Comparison of ENCODE assay signal across 1 cellular context in the genomic region with DNA sequence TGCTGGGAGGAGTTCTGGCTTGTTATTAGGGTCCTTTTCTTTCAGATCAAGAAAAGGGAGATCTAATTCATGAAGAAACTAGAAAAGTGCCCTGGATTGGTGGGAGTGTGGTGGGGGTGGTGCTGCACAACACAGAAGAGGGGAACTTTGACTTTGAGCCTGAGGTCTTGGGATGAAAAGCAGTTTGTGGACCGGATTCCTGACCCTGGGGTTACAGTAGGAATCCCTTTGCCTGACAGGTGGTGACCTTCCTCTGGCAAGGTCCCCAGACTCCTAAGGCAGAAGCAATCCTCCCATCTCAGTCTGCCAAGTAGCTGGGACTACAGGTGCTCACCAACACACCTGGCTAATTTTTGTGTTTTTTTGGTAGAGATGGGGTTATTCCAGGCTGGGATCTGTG.
A peak's percentile ranks its signal among the peaks of the same experiment; 100 is the strongest.
TF ChIP-seq lines count a peak whose summit lies in the region.

No MANE protein-coding gene starts in this region.

TF ChIP-seq in HepG2, 621 proteins besides CTCF, POLR2A, EP300 and RAD21 (continued from another document and continues in another):
- TF ChIP-seq, protein P1, sequence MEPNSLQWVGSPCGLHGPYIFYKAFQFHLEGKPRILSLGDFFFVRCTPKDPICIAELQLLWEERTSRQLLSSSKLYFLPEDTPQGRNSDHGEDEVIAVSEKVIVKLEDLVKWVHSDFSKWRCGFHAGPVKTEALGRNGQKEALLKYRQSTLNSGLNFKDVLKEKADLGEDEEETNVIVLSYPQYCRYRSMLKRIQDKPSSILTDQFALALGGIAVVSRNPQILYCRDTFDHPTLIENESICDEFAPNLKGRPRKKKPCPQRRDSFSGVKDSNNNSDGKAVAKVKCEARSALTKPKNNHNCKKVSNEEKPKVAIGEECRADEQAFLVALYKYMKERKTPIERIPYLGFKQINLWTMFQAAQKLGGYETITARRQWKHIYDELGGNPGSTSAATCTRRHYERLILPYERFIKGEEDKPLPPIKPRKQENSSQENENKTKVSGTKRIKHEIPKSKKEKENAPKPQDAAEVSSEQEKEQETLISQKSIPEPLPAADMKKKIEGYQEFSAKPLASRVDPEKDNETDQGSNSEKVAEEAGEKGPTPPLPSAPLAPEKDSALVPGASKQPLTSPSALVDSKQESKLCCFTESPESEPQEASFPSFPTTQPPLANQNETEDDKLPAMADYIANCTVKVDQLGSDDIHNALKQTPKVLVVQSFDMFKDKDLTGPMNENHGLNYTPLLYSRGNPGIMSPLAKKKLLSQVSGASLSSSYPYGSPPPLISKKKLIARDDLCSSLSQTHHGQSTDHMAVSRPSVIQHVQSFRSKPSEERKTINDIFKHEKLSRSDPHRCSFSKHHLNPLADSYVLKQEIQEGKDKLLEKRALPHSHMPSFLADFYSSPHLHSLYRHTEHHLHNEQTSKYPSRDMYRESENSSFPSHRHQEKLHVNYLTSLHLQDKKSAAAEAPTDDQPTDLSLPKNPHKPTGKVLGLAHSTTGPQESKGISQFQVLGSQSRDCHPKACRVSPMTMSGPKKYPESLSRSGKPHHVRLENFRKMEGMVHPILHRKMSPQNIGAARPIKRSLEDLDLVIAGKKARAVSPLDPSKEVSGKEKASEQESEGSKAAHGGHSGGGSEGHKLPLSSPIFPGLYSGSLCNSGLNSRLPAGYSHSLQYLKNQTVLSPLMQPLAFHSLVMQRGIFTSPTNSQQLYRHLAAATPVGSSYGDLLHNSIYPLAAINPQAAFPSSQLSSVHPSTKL (CRISPR knock-in tag; IDR thresholded peaks at IDR 0.05), result peak; percentile 73
- TF ChIP-seq, protein P2, sequence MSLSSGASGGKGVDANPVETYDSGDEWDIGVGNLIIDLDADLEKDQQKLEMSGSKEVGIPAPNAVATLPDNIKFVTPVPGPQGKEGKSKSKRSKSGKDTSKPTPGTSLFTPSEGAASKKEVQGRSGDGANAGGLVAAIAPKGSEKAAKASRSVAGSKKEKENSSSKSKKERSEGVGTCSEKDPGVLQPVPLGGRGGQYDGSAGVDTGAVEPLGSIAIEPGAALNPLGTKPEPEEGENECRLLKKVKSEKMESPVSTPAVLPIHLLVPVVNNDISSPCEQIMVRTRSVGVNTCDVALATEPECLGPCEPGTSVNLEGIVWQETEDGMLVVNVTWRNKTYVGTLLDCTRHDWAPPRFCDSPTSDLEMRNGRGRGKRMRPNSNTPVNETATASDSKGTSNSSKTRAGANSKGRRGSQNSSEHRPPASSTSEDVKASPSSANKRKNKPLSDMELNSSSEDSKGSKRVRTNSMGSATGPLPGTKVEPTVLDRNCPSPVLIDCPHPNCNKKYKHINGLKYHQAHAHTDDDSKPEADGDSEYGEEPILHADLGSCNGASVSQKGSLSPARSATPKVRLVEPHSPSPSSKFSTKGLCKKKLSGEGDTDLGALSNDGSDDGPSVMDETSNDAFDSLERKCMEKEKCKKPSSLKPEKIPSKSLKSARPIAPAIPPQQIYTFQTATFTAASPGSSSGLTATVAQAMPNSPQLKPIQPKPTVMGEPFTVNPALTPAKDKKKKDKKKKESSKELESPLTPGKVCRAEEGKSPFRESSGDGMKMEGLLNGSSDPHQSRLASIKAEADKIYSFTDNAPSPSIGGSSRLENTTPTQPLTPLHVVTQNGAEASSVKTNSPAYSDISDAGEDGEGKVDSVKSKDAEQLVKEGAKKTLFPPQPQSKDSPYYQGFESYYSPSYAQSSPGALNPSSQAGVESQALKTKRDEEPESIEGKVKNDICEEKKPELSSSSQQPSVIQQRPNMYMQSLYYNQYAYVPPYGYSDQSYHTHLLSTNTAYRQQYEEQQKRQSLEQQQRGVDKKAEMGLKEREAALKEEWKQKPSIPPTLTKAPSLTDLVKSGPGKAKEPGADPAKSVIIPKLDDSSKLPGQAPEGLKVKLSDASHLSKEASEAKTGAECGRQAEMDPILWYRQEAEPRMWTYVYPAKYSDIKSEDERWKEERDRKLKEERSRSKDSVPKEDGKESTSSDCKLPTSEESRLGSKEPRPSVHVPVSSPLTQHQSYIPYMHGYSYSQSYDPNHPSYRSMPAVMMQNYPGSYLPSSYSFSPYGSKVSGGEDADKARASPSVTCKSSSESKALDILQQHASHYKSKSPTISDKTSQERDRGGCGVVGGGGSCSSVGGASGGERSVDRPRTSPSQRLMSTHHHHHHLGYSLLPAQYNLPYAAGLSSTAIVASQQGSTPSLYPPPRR (CRISPR knock-in tag; IDR thresholded peaks at IDR 0.05; ENCODE audit: borderline replicate concordance), result 0 out of 2 replicates have a peak, but pooled peaks have one; percentile 4
- peak; percentile 18; the same call in 1 of the 2 replicates for TF ChIP-seq IRF2 (CRISPR knock-in tag; IDR thresholded peaks at IDR 0.05)
- no peak for TF ChIP-seq ZNF839 (CRISPR knock-in tag; IDR thresholded peaks at IDR 0.05; ENCODE audit: borderline replicate concordance)
- peak; percentile 56; the same call in 1 of the 2 replicates for TF ChIP-seq FOXA3 (CRISPR knock-in tag; IDR thresholded peaks at IDR 0.05)
- TF ChIP-seq RARA (CRISPR knock-in tag; IDR thresholded peaks at IDR 0.05), result peak; percentile 89
- TF ChIP-seq ELF3 (CRISPR knock-in tag; IDR thresholded peaks at IDR 0.05), result peak; percentile 41; the same call in 1 of the 2 replicates
- TF ChIP-seq RXRB (CRISPR knock-in tag; IDR thresholded peaks at IDR 0.05; ENCODE audit: borderline replicate concordance), result peak; percentile 75
- peak; percentile 84; the same call in 1 of the 2 replicates for TF ChIP-seq ZNF281 (CRISPR knock-in tag; IDR thresholded peaks at IDR 0.05; ENCODE audit: borderline replicate concordance)
- TF ChIP-seq PBX2 (CRISPR knock-in tag; IDR thresholded peaks at IDR 0.05), result 0 out of 2 replicates have a peak, but pooled peaks have one; percentile 37
- TF ChIP-seq ZBTB7B (CRISPR knock-in tag; IDR thresholded peaks at IDR 0.05), result peak; percentile 61; the same call in 1 of the 2 replicates
- peak; percentile 83 for TF ChIP-seq TEAD3 (CRISPR knock-in tag; optimal IDR thresholded peaks at IDR 0.05; ENCODE audit: borderline replicate concordance)
- TF ChIP-seq PRDM15 (CRISPR knock-in tag; IDR thresholded peaks at IDR 0.05), result peak; percentile 88
- TF ChIP-seq FOXO1 (CRISPR knock-in tag; IDR thresholded peaks at IDR 0.05), result peak; percentile 34; the same call in 1 of the 2 replicates
- peak; percentile 58; the same call in 1 of the 2 replicates for TF ChIP-seq PPARG (CRISPR knock-in tag; conservative IDR thresholded peaks at IDR 0.05)
- peak; percentile 69 for TF ChIP-seq GATAD2A (CRISPR knock-in tag; IDR thresholded peaks at IDR 0.05)
- peak; percentile 52 for TF ChIP-seq SAP130 (CRISPR knock-in tag; IDR thresholded peaks at IDR 0.05; ENCODE audit: low read depth)
- peak; percentile 58 for TF ChIP-seq PITX1 (CRISPR knock-in tag; IDR thresholded peaks at IDR 0.05)
- 0 out of 2 replicates have a peak, but pooled peaks have one; percentile 28 for TF ChIP-seq KDM4B (CRISPR knock-in tag; IDR thresholded peaks at IDR 0.05)
- TF ChIP-seq MTA1 (CRISPR knock-in tag; IDR thresholded peaks at IDR 0.05; ENCODE audit: borderline replicate concordance), result no peak; the same call in 1 of the 2 replicates
- TF ChIP-seq TOPORS (CRISPR knock-in tag; IDR thresholded peaks at IDR 0.05), result no peak
- TF ChIP-seq ZNF496 (CRISPR knock-in tag; IDR thresholded peaks at IDR 0.05; ENCODE audit: insufficient replicate concordance), result no peak
- TF ChIP-seq RFX5 (IDR thresholded peaks at IDR 0.05; ENCODE audit: low read depth, low read length), result no peak
- peak; percentile 58 for TF ChIP-seq SALL1 (CRISPR knock-in tag; IDR thresholded peaks at IDR 0.05)
- 0 out of 2 replicates have a peak, but pooled peaks have one; percentile 29 for TF ChIP-seq RERE (CRISPR knock-in tag; IDR thresholded peaks at IDR 0.05; ENCODE audit: low read depth)
- TF ChIP-seq MIER3 (CRISPR knock-in tag; IDR thresholded peaks at IDR 0.05; ENCODE audit: borderline replicate concordance), result 0 out of 2 replicates have a peak, but pooled peaks have one; percentile 23
- TF ChIP-seq, protein P3, sequence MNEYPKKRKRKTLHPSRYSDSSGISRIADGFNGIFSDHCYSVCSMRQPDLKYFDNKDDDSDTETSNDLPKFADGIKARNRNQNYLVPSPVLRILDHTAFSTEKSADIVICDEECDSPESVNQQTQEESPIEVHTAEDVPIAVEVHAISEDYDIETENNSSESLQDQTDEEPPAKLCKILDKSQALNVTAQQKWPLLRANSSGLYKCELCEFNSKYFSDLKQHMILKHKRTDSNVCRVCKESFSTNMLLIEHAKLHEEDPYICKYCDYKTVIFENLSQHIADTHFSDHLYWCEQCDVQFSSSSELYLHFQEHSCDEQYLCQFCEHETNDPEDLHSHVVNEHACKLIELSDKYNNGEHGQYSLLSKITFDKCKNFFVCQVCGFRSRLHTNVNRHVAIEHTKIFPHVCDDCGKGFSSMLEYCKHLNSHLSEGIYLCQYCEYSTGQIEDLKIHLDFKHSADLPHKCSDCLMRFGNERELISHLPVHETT (CRISPR knock-in tag; conservative IDR thresholded peaks at IDR 0.05), result 0 out of 2 replicates have a peak, but pooled peaks have one; percentile 36
- no peak for TF ChIP-seq ZNF672 (CRISPR knock-in tag; IDR thresholded peaks at IDR 0.05)
